Comparison of ENCODE assay signal across 23 cellular contexts in genomic region chr5:60789541-60789940, GRCh38. TPM values are rescaled to one million over a fixed set of nuclear protein-coding genes. Genes with fewer than 3 reads are reported as not detected.
DNase-seq lines count a peak whose midpoint lies in the region; ATAC-seq, FAIRE-seq and TF ChIP-seq lines count a peak whose summit lies in the region.
"Had no signal": no experiment of that assay in that cellular context is flagged by ENCODE, and none has a peak within 500 bp of the region (broad histone marks: within the 10 kb centered on the region; RNA-seq: fewer than 3 reads in every experiment).

No MANE protein-coding gene starts in this region.

- H3K27me3 ChIP-seq in Karpas-422 (ENCODE audit: low read length): no peaks in the 10 kb centered on the region
- no peaks in the 10 kb centered on the region for H3K27me3 ChIP-seq in pancreas
- H3K27me3 ChIP-seq: BLaER1 treated with 17β-estradiol and CSF1 and Interleukin-3, amounts not matched to agents 10 nM and 100 nM had no signal

- H3K79me2 ChIP-seq in Karpas-422 (ENCODE audit: low read length): no peaks in the 10 kb centered on the region

- intact Hi-C loops in pancreas (cut with DNase I): no loop called here

- ATAC-seq in A549: no peak
- peak; percentile 39 to 70 (median 68) for ATAC-seq in pancreas
- ATAC-seq in activated CD8-positive, alpha-beta memory T cell treated with anti-CD3 and anti-CD28 coated beads, Interleukin-2, amount 10 ng/mL, durations not matched to agents 7 days and 5 days: no peak
- ATAC-seq: CD8-positive, alpha-beta T cell had no signal

- H3K4me3 Mint-ChIP-seq in activated CD8-positive, alpha-beta memory T cell treated with anti-CD3 and anti-CD28 coated beads, Interleukin-2, amount 10 ng/mL, durations not matched to agents 7 days and 5 days: no peak overlapping the region
- no peak overlapping the region for H3K4me3 Mint-ChIP-seq in progenitor cell of endocrine pancreas (ENCODE audit: low read depth)
- H3K4me3 Mint-ChIP-seq: B cell; CD4-positive, alpha-beta T cell; CD8-positive, alpha-beta T cell had no signal

- H3K36me3 Mint-ChIP-seq in activated CD8-positive, alpha-beta memory T cell treated with anti-CD3 and anti-CD28 coated beads, Interleukin-2, amount 10 ng/mL, durations not matched to agents 7 days and 5 days: no peaks in the 10 kb centered on the region
- H3K36me3 Mint-ChIP-seq in progenitor cell of endocrine pancreas (ENCODE audit: insufficient read depth): peaks cover 5% of the 10 kb centered on the region
- H3K36me3 Mint-ChIP-seq: CD8-positive, alpha-beta T cell had no signal

- H3K9me3 ChIP-seq in A549 (no peaks in the 10 kb centered on the region), Karpas-422 (ENCODE audit: low read length) (no peaks in the 10 kb centered on the region), pancreas (no peaks in the 10 kb centered on the region)
- H3K9me3 ChIP-seq: BLaER1 treated with 17β-estradiol and CSF1 and Interleukin-3, amounts not matched to agents 10 nM and 100 nM; Caco-2 had no signal

- no peak overlapping the region for H3K27ac Mint-ChIP-seq in activated CD8-positive, alpha-beta memory T cell treated with anti-CD3 and anti-CD28 coated beads, Interleukin-2, amount 10 ng/mL, durations not matched to agents 7 days and 5 days
- no peak overlapping the region for H3K27ac Mint-ChIP-seq in progenitor cell of endocrine pancreas
- H3K27ac Mint-ChIP-seq: B cell; CD4-positive, alpha-beta T cell; CD8-positive, alpha-beta T cell had no signal

- H3K4me2 ChIP-seq in A549: 0 out of 3 replicates have a peak overlapping the region, but pooled peaks have one; percentile 1
- no peak overlapping the region for H3K4me2 ChIP-seq in Karpas-422 (ENCODE audit: low read depth, low read length, poor library complexity, severe bottlenecking)
- H3K4me2 ChIP-seq: BLaER1 treated with 17β-estradiol and CSF1 and Interleukin-3, amounts not matched to agents 10 nM and 100 nM had no signal

- no peak for TF ChIP-seq RAD21 in A549 (conservative IDR thresholded peaks at IDR 0.05 in 1 of 2, IDR thresholded peaks at IDR 0.05 in 1 of 2)

- H4K20me1 ChIP-seq in Karpas-422 (ENCODE audit: insufficient read depth, low read depth, low read length): no peaks in the 10 kb centered on the region
- H4K20me1 ChIP-seq: BLaER1 treated with 17β-estradiol and CSF1 and Interleukin-3, amounts not matched to agents 10 nM and 100 nM had no signal

- H3K4me3 ChIP-seq in A549 (no peak overlapping the region), Karpas-422 (ENCODE audit: low read length) (no peak overlapping the region), pancreas (no peak overlapping the region)
- H3K4me3 ChIP-seq: BLaER1 treated with 17β-estradiol and CSF1 and Interleukin-3, amounts not matched to agents 10 nM and 100 nM had no signal

- no peaks in the 10 kb centered on the region for H3K4me1 Mint-ChIP-seq in activated CD8-positive, alpha-beta memory T cell treated with anti-CD3 and anti-CD28 coated beads, Interleukin-2, amount 10 ng/mL, durations not matched to agents 7 days and 5 days
- no peaks in the 10 kb centered on the region for H3K4me1 Mint-ChIP-seq in progenitor cell of endocrine pancreas (ENCODE audit: low read depth)
- H3K4me1 Mint-ChIP-seq: B cell had no signal

- TF ChIP-seq CTCF in A549 (IDR thresholded peaks at IDR 0.05) (no peak), pancreas (IDR thresholded peaks at IDR 0.05) (no peak), progenitor cell of endocrine pancreas (IDR thresholded peaks at IDR 0.05; ENCODE audit: unreplicated experiment) (no peak)

- DNase-seq in A549 (ENCODE audit: low read depth in 1 of 2, low spot score in 1 of 2) (no peak), Karpas-422 (peak; percentile 7), kidney glomerular epithelial cell (lab: John Stamatoyannopoulos, UW) (peak; percentile 29), pancreas (no peak), RCC 7860 (ENCODE audit: low spot score) (no peak), NCI-H1092 (lab: John Stamatoyannopoulos, UW) (no peak), progenitor cell of endocrine pancreas (ENCODE audit: low spot score, unreplicated experiment) (no peak)
- no peak for DNase-seq in activated CD8-positive, alpha-beta memory T cell treated with anti-CD3 and anti-CD28 coated beads, Interleukin-2, amount 10 ng/mL, durations not matched to agents 7 days and 5 days
- DNase-seq: 8988T; AML-193; Caco-2; Calu3; CD4-positive, alpha-beta T cell; CD8-positive, alpha-beta T cell; DMS79 treated with DMSO at 0.1 percent for 48 hours; GF-D8 had no signal

- no peak for TF ChIP-seq EP300 in A549 (IDR thresholded peaks at IDR 0.05)

- H3K36me3 ChIP-seq in Karpas-422 (ENCODE audit: insufficient read depth, low read length) (no peaks in the 10 kb centered on the region), pancreas (no peaks in the 10 kb centered on the region)
- H3K36me3 ChIP-seq: BLaER1 treated with 17β-estradiol and CSF1 and Interleukin-3, amounts not matched to agents 10 nM and 100 nM had no signal

- WGBS in A549 (ENCODE audit: missing lambda C conversion rate): 68% methylated on average over 3 of the region's 3 CpGs
- 28 to 29% methylated on average over 3 of the region's 3 CpGs for WGBS in pancreas, 2 donors

- H3K27ac ChIP-seq in A549 (no peak overlapping the region), Karpas-422 (ENCODE audit: low read length) (no peak overlapping the region), pancreas (peak overlapping the region in 1 of 4 donors; percentile 0)
- H3K27ac ChIP-seq: BLaER1 treated with 17β-estradiol and CSF1 and Interleukin-3, amounts not matched to agents 10 nM and 100 nM; C4-2B had no signal

- H2AFZ ChIP-seq in Karpas-422 (ENCODE audit: low read length): no peak overlapping the region

- peaks cover 10% of the 10 kb centered on the region for H3K27me3 Mint-ChIP-seq in activated CD8-positive, alpha-beta memory T cell treated with anti-CD3 and anti-CD28 coated beads, Interleukin-2, amount 10 ng/mL, durations not matched to agents 7 days and 5 days
- no peaks in the 10 kb centered on the region for H3K27me3 Mint-ChIP-seq in progenitor cell of endocrine pancreas

- FAIRE-seq in A549 (lab: Jason Lieb, UNC): no peak
- no peak for FAIRE-seq in pancreas (lab: Jason Lieb, UNC)
- no peak for FAIRE-seq in RCC 7860 (lab: Jason Lieb, UNC)
- FAIRE-seq: A204.1, D721Med, GM12891, GM19239 had no signal

- H3K9me2 ChIP-seq in Karpas-422 (replicated peaks; ENCODE audit: insufficient read depth, low read length): no peaks in the 10 kb centered on the region

- H3K9ac ChIP-seq in Karpas-422 (ENCODE audit: low read length): no peak overlapping the region
- H3K9ac ChIP-seq: BLaER1 treated with 17β-estradiol and CSF1 and Interleukin-3, amounts not matched to agents 10 nM and 100 nM had no signal

- peaks cover 5% of the 10 kb centered on the region; the same call in 1 of the 3 replicates for H3K4me1 ChIP-seq in A549
- no peaks in the 10 kb centered on the region for H3K4me1 ChIP-seq in Karpas-422 (ENCODE audit: low read length)
- H3K4me1 ChIP-seq in pancreas: peaks cover 5 to 9% (median 6%) of the 10 kb centered on the region in 3 donors
- H3K4me1 ChIP-seq: BLaER1 treated with 17β-estradiol and CSF1 and Interleukin-3, amounts not matched to agents 10 nM and 100 nM had no signal

- POLR2A ChIA-PET in A549 (lab: Yijun Ruan, JAX): no interaction called here

- H3K9me3 Mint-ChIP-seq in activated CD8-positive, alpha-beta memory T cell treated with anti-CD3 and anti-CD28 coated beads, Interleukin-2, amount 10 ng/mL, durations not matched to agents 7 days and 5 days (ENCODE audit: low read depth): no peaks in the 10 kb centered on the region
- no peaks in the 10 kb centered on the region for H3K9me3 Mint-ChIP-seq in progenitor cell of endocrine pancreas (ENCODE audit: low read depth)
- H3K9me3 Mint-ChIP-seq: CD4-positive, alpha-beta T cell; CD8-positive, alpha-beta T cell had no signal

- TF ChIP-seq POLR2A in A549 (IDR thresholded peaks at IDR 0.05; ENCODE audit: low read length): no peak

- CTCF ChIA-PET in A549 (lab: Yijun Ruan, JAX): no interaction called here
- CTCF ChIA-PET in activated CD8-positive, alpha-beta memory T cell treated with anti-CD3 and anti-CD28 coated beads, Interleukin-2, amount 10 ng/mL, durations not matched to agents 7 days and 5 days (lab: Charles Lee): no interaction called here

TF ChIP-seq in A549, 52 proteins besides CTCF, POLR2A, EP300 and RAD21:
- TF ChIP-seq MAZ (IDR thresholded peaks at IDR 0.05; ENCODE audit: borderline replicate concordance, low read depth, low read length): no peak
- TF ChIP-seq CBX8 (IDR thresholded peaks at IDR 0.05): no peak
- no peak for TF ChIP-seq CEBPB (IDR thresholded peaks at IDR 0.05)
- TF ChIP-seq E2F6 (IDR thresholded peaks at IDR 0.05; ENCODE audit: borderline replicate concordance, low read depth): no peak
- no peak for TF ChIP-seq BHLHE40 (IDR thresholded peaks at IDR 0.05; ENCODE audit: low read depth, low read length)
- TF ChIP-seq HOXA7 (CRISPR knock-in tag; IDR thresholded peaks at IDR 0.05): no peak

RNA-seq across cellular contexts. Expression of gene ELOVL7, which starts 54.5 kb away (rescaled TPM):
- polyA plus RNA-seq in A549 (2011; rRNA removed) (11.7 and 12.3 TPM in 2 replicates), A549 (2017; fragmentation: RNase III; extraction: RNeasy Plus Mini Kit Qiagen cat#74134 plus additional on column Dnase treatment) (8.2 to 9.1 TPM (median 8.3 TPM) in 3 replicates), pancreas (1 to 10 TPM; 3.4 to 4.4 TPM)
- 2.6 and 2.8 TPM in 2 replicates for polyA plus RNA-seq in A549 (2012; cell fraction: cytosol; rRNA removed)
- 2.4 and 3.3 TPM in 2 replicates for polyA plus RNA-seq in A549 (2012; cell fraction: nucleus; rRNA removed)
- polyA minus RNA-seq in A549 (2011; rRNA and poly(A)+ RNA removed): 6.2 and 8.2 TPM in 2 replicates
- total RNA-seq in Karpas-422 (2014; rRNA removed; shearing (Covaris generic); ENCODE audit: low replicate concordance): 0.11 TPM in 1 of 2 replicates, not detected in the other
- total RNA-seq in pancreas (10 to 100 TPM in 2 of 6 donors, 1 to 10 TPM in 4; 6.1 to 11.1 (median 6.8) TPM), progenitor cell of endocrine pancreas (14.5 and 18.0 TPM in 2 replicates)
- under 1 TPM; 0.44 to 0.87 TPM for total RNA-seq in activated CD8-positive, alpha-beta memory T cell treated with anti-CD3 and anti-CD28 coated beads, Interleukin-2, amount 10 ng/mL, durations not matched to agents 7 days and 5 days
- total RNA-seq: CD4-positive, alpha-beta T cell; CD8-positive, alpha-beta T cell had no signal

Comparison
In these comparisons a context has a peak if more than half of its experiments do, and no peak if none do; other contexts are left out.
1. ATAC-seq: peak in pancreas (4 of 4); none in A549 (0 of 2) and activated CD8-positive, alpha-beta memory T cell treated with anti-CD3 and anti-CD28 coated beads, Interleukin-2, amount 10 ng/mL, durations not matched to agents 7 days and 5 days (single experiment).
2. DNase-seq: peak in Karpas-422 (single experiment) and kidney glomerular epithelial cell (single experiment); none in A549 (0 of 2), pancreas (0 of 6), RCC 7860 (single experiment), activated CD8-positive, alpha-beta memory T cell treated with anti-CD3 and anti-CD28 coated beads, Interleukin-2, amount 10 ng/mL, durations not matched to agents 7 days and 5 days (single experiment), NCI-H1092 (single experiment) and progenitor cell of endocrine pancreas (single experiment).